22 cellular contexts compared by ENCODE assay signal in genomic region chr4:139076016-139076744, GRCh38.
A peak's percentile ranks its signal among the peaks of the same experiment; 100 is the strongest.
DNase-seq lines count a peak whose midpoint lies in the region; ATAC-seq, FAIRE-seq and TF ChIP-seq lines count a peak whose summit lies in the region.
"Had no signal": no experiment of that assay in that cellular context is flagged by ENCODE, and none has a peak within 500 bp of the region (broad histone marks: within the 10 kb centered on the region; RNA-seq: fewer than 3 reads in every experiment).

No MANE protein-coding gene starts in this region.

- peaks cover 61% of the 10 kb centered on the region for H3K79me2 ChIP-seq in GM12878 (ENCODE audit: control insufficient read depth, insufficient read depth, low read length)

- intact Hi-C loops in GM12878 (cut with micrococcal nuclease; ENCODE audit: unreplicated experiment), result no loop called here

- RAD21 ChIA-PET in GM12878 (lab: Charles Lee; ENCODE audit: unreplicated experiment), result interaction anchor here (1.5 kb wide), 1 partner anchor 34 kb away, joined by 3 read pairs; no protein-coding TSS in a partner anchor

- H3K27ac ChIP-seq in GM12878 (ENCODE audit: control insufficient read depth, insufficient read depth) (no peak overlapping the region), skeletal muscle tissue (ENCODE audit: low read depth, low read length) (peak overlapping the region; percentile 81)
- H3K27ac ChIP-seq: HL-60 had no signal

- no peak for TF ChIP-seq RAD21 in GM12878 (IDR thresholded peaks at IDR 0.05; ENCODE audit: insufficient read depth, low read depth, low read length)

- H3K9me3 ChIP-seq in GM12878 (replicated peaks; ENCODE audit: control insufficient read depth, insufficient read depth, low read length), result no peaks in the 10 kb centered on the region
- H3K9me3 ChIP-seq in skeletal muscle tissue (ENCODE audit: control insufficient read depth in 3 of 3, low read length in 3 of 3), result no peaks in the 10 kb centered on the region
- H3K9me3 ChIP-seq: esophagus squamous epithelium had no signal

- H3K4me3 ChIP-seq in GM12878 (no peak overlapping the region), skeletal muscle tissue (ENCODE audit: low read length in 3 of 3) (peak overlapping the region in 1 of 3 donors; percentile 15)
- H3K4me3 ChIP-seq: esophagus squamous epithelium had no signal

- DNase-seq in activated T-cell treated with anti-CD3 and anti-CD28 coated beads, Interleukin-2, amount 50 U/mL, for 72 hours, result no peak
- DNase-seq in activated T-cell treated with anti-CD3 and anti-CD28 coated beads, Interleukin-2, amount 50 U/mL, for 4 hours, result no peak
- DNase-seq in GM12878 (ENCODE audit: low read depth, low spot score), result no peak
- no peak for DNase-seq in left lobe of liver (ENCODE audit: low spot score)
- DNase-seq in stimulated activated naive CD4-positive, alpha-beta T cell treated with Interleukin-2 at 50 U/mL for 16 hours (lab: John Stamatoyannopoulos, UW), result no peak
- no peak for DNase-seq in NCI-H524 treated with DMSO at 0.1 percent for 48 hours (lab: John Stamatoyannopoulos, UW)
- DNase-seq in T-helper 2 cell treated with Interferon-gamma antibody and Interleukin-4, amounts not matched to agents 5 μg/mL and 100 μg/mL, for 36 hours (ENCODE audit: low spot score), result no peak
- DNase-seq: activated CD4-positive, alpha-beta T cell treated with anti-CD3 and anti-CD28 coated beads for 36 hours; CD4-positive, alpha-beta memory T cell; cerebellar nuclear complex; DMS79 treated with DMSO at 0.1 percent for 48 hours; effector CD4-positive, alpha-beta T cell; esophagus squamous epithelium; glutamatergic neuron; mammary epithelial cell; naive thymus-derived CD4-positive, alpha-beta T cell; NCI-H146; NCI-H446; SW 1271 had no signal

- H3K27me3 ChIP-seq in GM12878 (replicated peaks in 1 of 2; ENCODE audit: control insufficient read depth in 2 of 2, insufficient read depth in 2 of 2, low read length in 1 of 2), result no peaks in the 10 kb centered on the region
- H3K27me3 ChIP-seq in skeletal muscle tissue (ENCODE audit: control insufficient read depth in 3 of 3, insufficient read depth in 3 of 3, low read length in 3 of 3), result no peaks in the 10 kb centered on the region
- H3K27me3 ChIP-seq: esophagus squamous epithelium had no signal

- in situ Hi-C loops in GM12878 (cut with MboI), result no loop called here

- POLR2A ChIA-PET in GM12878 (lab: Charles Lee), result no interaction called here

- no peak overlapping the region for H3K9ac ChIP-seq in GM12878 (ENCODE audit: control insufficient read depth, insufficient read depth, low read length)
- H3K9ac ChIP-seq in skeletal muscle tissue (ENCODE audit: low read depth in 1 of 3, low read length in 3 of 3), result peak overlapping the region; percentile 48 to 75 (median 65)

- H3K9me3 Mint-ChIP-seq in activated T-cell treated with anti-CD3 and anti-CD28 coated beads, Interleukin-2, amount 50 U/mL, for 72 hours, result no peaks in the 10 kb centered on the region
- H3K9me3 Mint-ChIP-seq in activated T-cell treated with anti-CD3 and anti-CD28 coated beads, Interleukin-2, amount 50 U/mL, for 4 hours, result no peaks in the 10 kb centered on the region
- H3K9me3 Mint-ChIP-seq in T-helper 2 cell treated with Interferon-gamma antibody and Interleukin-4, amounts not matched to agents 5 μg/mL and 100 μg/mL, for 36 hours, result no peaks in the 10 kb centered on the region
- H3K9me3 Mint-ChIP-seq: CD4-positive, alpha-beta memory T cell had no signal

- H3K4me2 ChIP-seq in GM12878 (ENCODE audit: control insufficient read depth, insufficient read depth), result no peak overlapping the region

- H2AFZ ChIP-seq in GM12878 (ENCODE audit: control insufficient read depth, low read depth, low read length), result no peak overlapping the region

- H3K4me1 ChIP-seq in GM12878 (ENCODE audit: control insufficient read depth, insufficient read depth, low read length), result no peaks in the 10 kb centered on the region; the same call in 1 of the 2 replicates
- H3K4me1 ChIP-seq in skeletal muscle tissue (ENCODE audit: control insufficient read depth in 3 of 3, insufficient read depth in 3 of 3, low read length in 3 of 3), result peaks cover 2 to 16% (median 2%) of the 10 kb centered on the region in 3 donors

- peak overlapping the region; percentile 77 for H3K27ac Mint-ChIP-seq in activated T-cell treated with anti-CD3 and anti-CD28 coated beads, Interleukin-2, amount 50 U/mL, for 72 hours
- H3K27ac Mint-ChIP-seq in T-helper 2 cell treated with Interferon-gamma antibody and Interleukin-4, amounts not matched to agents 5 μg/mL and 100 μg/mL, for 36 hours, result no peak overlapping the region
- H3K27ac Mint-ChIP-seq: activated CD4-positive, alpha-beta T cell treated with anti-CD3 and anti-CD28 coated beads for 36 hours had no signal

- no peak for TF ChIP-seq POLR2A in GM12878 (IDR thresholded peaks at IDR 0.05; ENCODE audit: low read depth, low read length)

- no peak for TF ChIP-seq EP300 in GM12878 (IDR thresholded peaks at IDR 0.05; ENCODE audit: borderline replicate concordance in 1 of 2, control insufficient read depth in 1 of 2, low read depth in 2 of 2, low read length in 2 of 2)

- H3K4me3 Mint-ChIP-seq in activated T-cell treated with anti-CD3 and anti-CD28 coated beads, Interleukin-2, amount 50 U/mL, for 72 hours, result no peak overlapping the region
- no peak overlapping the region for H3K4me3 Mint-ChIP-seq in activated T-cell treated with anti-CD3 and anti-CD28 coated beads, Interleukin-2, amount 50 U/mL, for 4 hours
- H3K4me3 Mint-ChIP-seq in T-helper 2 cell treated with Interferon-gamma antibody and Interleukin-4, amounts not matched to agents 5 μg/mL and 100 μg/mL, for 36 hours, result no peak overlapping the region
- H3K4me3 Mint-ChIP-seq: activated CD4-positive, alpha-beta T cell treated with anti-CD3 and anti-CD28 coated beads for 36 hours had no signal

- no peaks in the 10 kb centered on the region for H3K27me3 Mint-ChIP-seq in activated T-cell treated with anti-CD3 and anti-CD28 coated beads, Interleukin-2, amount 50 U/mL, for 72 hours (ENCODE audit: low read depth)
- H3K27me3 Mint-ChIP-seq in activated T-cell treated with anti-CD3 and anti-CD28 coated beads, Interleukin-2, amount 50 U/mL, for 4 hours (ENCODE audit: low read depth), result no peaks in the 10 kb centered on the region
- H3K27me3 Mint-ChIP-seq in T-helper 2 cell treated with Interferon-gamma antibody and Interleukin-4, amounts not matched to agents 5 μg/mL and 100 μg/mL, for 36 hours (ENCODE audit: low read depth), result no peaks in the 10 kb centered on the region
- H3K27me3 Mint-ChIP-seq: activated CD4-positive, alpha-beta T cell treated with anti-CD3 and anti-CD28 coated beads for 36 hours; CD4-positive, alpha-beta memory T cell; naive thymus-derived CD4-positive, alpha-beta T cell had no signal

- CTCF ChIA-PET in GM12878 (lab: Yijun Ruan, JAX), result interaction anchor here (0.5 to 2.8 kb wide), 8 partner anchors 9 to 843 kb away, joined by 3 to 13 read pairs (median 3); partner anchors contain the start of gene NAA15

- H3K4me1 Mint-ChIP-seq in activated T-cell treated with anti-CD3 and anti-CD28 coated beads, Interleukin-2, amount 50 U/mL, for 72 hours (ENCODE audit: low read depth), result peaks cover 31% of the 10 kb centered on the region
- H3K4me1 Mint-ChIP-seq in activated T-cell treated with anti-CD3 and anti-CD28 coated beads, Interleukin-2, amount 50 U/mL, for 4 hours (ENCODE audit: low read depth), result peaks cover 45% of the 10 kb centered on the region
- peaks cover 23% of the 10 kb centered on the region for H3K4me1 Mint-ChIP-seq in T-helper 2 cell treated with Interferon-gamma antibody and Interleukin-4, amounts not matched to agents 5 μg/mL and 100 μg/mL, for 36 hours (ENCODE audit: low read depth)

- no peak for TF ChIP-seq CTCF in GM12878 (IDR thresholded peaks at IDR 0.05 in 2 of 3, conservative IDR thresholded peaks at IDR 0.05 in 1 of 3; ENCODE audit: control insufficient read depth in 2 of 3, extremely low read depth in 1 of 3, insufficient read depth in 1 of 3, low read depth in 3 of 3, low read length in 3 of 3)

- 0 out of 2 replicates have a peak, but pooled peaks cover 3% of the 10 kb centered on the region for H4K20me1 ChIP-seq in GM12878 (ENCODE audit: control insufficient read depth, insufficient read depth)

- H3K36me3 ChIP-seq in GM12878 (ENCODE audit: control insufficient read depth in 2 of 2, insufficient read depth in 2 of 2, low read length in 1 of 2) (peaks cover 3 to 9% of the 10 kb centered on the region in 2 experiments; a peak in 3 of 4 replicates), skeletal muscle tissue (ENCODE audit: control insufficient read depth in 3 of 3, insufficient read depth in 3 of 3, low read length in 3 of 3) (peaks cover 3 to 17% (median 14%) of the 10 kb centered on the region in 3 donors)

- peak; percentile 35 for FAIRE-seq in GM12878 (lab: Jason Lieb, UNC)

- peaks cover 0 to 12% of the 10 kb centered on the region in 2 donors for H3K36me3 Mint-ChIP-seq in activated T-cell treated with anti-CD3 and anti-CD28 coated beads, Interleukin-2, amount 50 U/mL, for 72 hours (ENCODE audit: insufficient read depth in 2 of 2)
- peaks cover 13% of the 10 kb centered on the region for H3K36me3 Mint-ChIP-seq in activated T-cell treated with anti-CD3 and anti-CD28 coated beads, Interleukin-2, amount 50 U/mL, for 4 hours (ENCODE audit: insufficient read depth)
- peaks cover 20% of the 10 kb centered on the region for H3K36me3 Mint-ChIP-seq in T-helper 2 cell treated with Interferon-gamma antibody and Interleukin-4, amounts not matched to agents 5 μg/mL and 100 μg/mL, for 36 hours (ENCODE audit: low read depth)

- SMC1A ChIA-PET in GM12878 (lab: Charles Lee; ENCODE audit: uncharacterized antibody, unreplicated experiment), result interaction anchor here (0.6 to 1.4 kb wide), 8 partner anchors 10 to 310 kb away, joined by 3 to 5 read pairs (median 3); no protein-coding TSS in a partner anchor

- WGBS in GM12878 (ENCODE audit: insufficient coverage, insufficient replicate concordance, low lambda C conversion rate, missing lambda C conversion rate), result 96% methylated on average over 1 of the region's 1 CpG

- BruUV-seq in GM12878 (replicated peaks; lab: Mats Ljungman, UMichigan), result no TSS peak

- ATAC-seq in activated T-cell treated with anti-CD3 and anti-CD28 coated beads, Interleukin-2, amount 50 U/mL, for 72 hours (replicated peaks in 1 of 2), result no peak
- no peak for ATAC-seq in activated T-cell treated with anti-CD3 and anti-CD28 coated beads, Interleukin-2, amount 50 U/mL, for 4 hours
- ATAC-seq in GM12878 (peak; percentile 9), left lobe of liver (peak; percentile 41)
- ATAC-seq: activated CD4-positive, alpha-beta T cell treated with anti-CD3 and anti-CD28 coated beads for 36 hours; HCT116; naive thymus-derived CD4-positive, alpha-beta T cell had no signal

TF ChIP-seq in GM12878, 131 proteins besides CTCF, POLR2A, EP300 and RAD21:
- TF ChIP-seq NBN (IDR thresholded peaks at IDR 0.05) (no peak), RELA (IDR thresholded peaks at IDR 0.05; ENCODE audit: borderline replicate concordance, partially characterized antibody) (no peak), NR2C2 (IDR thresholded peaks at IDR 0.05; ENCODE audit: borderline replicate concordance, control insufficient read depth, insufficient read length, low read depth) (no peak)

Comparison
In these comparisons a context has a peak if more than half of its experiments do, and no peak if none do; other contexts are left out.
1. ATAC-seq: peak in GM12878 (single experiment) and left lobe of liver (single experiment); none in activated T-cell treated with anti-CD3 and anti-CD28 coated beads, Interleukin-2, amount 50 U/mL, for 72 hours (0 of 2) and activated T-cell treated with anti-CD3 and anti-CD28 coated beads, Interleukin-2, amount 50 U/mL, for 4 hours (0 of 2).